ENCODE assay signal across 8 cellular contexts in genomic region chr4:143858486-143858885, GRCh38. TPM values are rescaled to one million over a fixed set of nuclear protein-coding genes. Genes with fewer than 3 reads are reported as not detected.
"Had no signal": no experiment of that assay in that cellular context is flagged by ENCODE, and none has a peak within 500 bp of the region (broad histone marks: within the 10 kb centered on the region; RNA-seq: fewer than 3 reads in every experiment).

No MANE protein-coding gene starts in this region.

RNA-seq across cellular contexts. Expression of gene GYPE, which starts 46.9 kb away (rescaled TPM):
- total RNA-seq: activated CD4-positive, alpha-beta T cell treated with anti-CD3 and anti-CD28 coated beads, Interleukin-2, amount 10 ng/mL, durations not matched to agents 7 days and 5 days; ascending aorta; body of pancreas; chondrocyte; esophagus squamous epithelium; glomerular endothelial cell; T-helper 2 cell treated with Interferon-gamma antibody and Interleukin-4, amounts not matched to agents 100 ng/mL and 5 ng/mL, for 36 hours; WTC11 had no signal
